ENCODE assay signal across 1 cellular context in genomic region chr15:52528465-52529288, GRCh38.
TF ChIP-seq lines count a peak whose summit lies in the region.

Gene MYO5A (minus strand): TSS chr15:52528880. CDS start chr15:52528806, 74 bp downstream.

TF ChIP-seq in GM12878, 131 proteins besides CTCF, POLR2A, EP300 and RAD21 (continued from another document):
- TF ChIP-seq MLLT1 (IDR thresholded peaks at IDR 0.05) (no peak), EED (IDR thresholded peaks at IDR 0.05; ENCODE audit: low read depth) (no peak), SIN3A (IDR thresholded peaks at IDR 0.05; ENCODE audit: low read depth, low read length) (no peak; the same call in 1 of the 2 replicates)
